In genomic region chr13:59931621-59932020, GRCh38 we compare ENCODE assay signal across 12 cellular contexts.
"Had no signal": no experiment of that assay in that cellular context is flagged by ENCODE, and none has a peak within 500 bp of the region (broad histone marks: within the 10 kb centered on the region; RNA-seq: fewer than 3 reads in every experiment).

No MANE protein-coding gene starts in this region.

- DNase-seq: activated CD4-positive, CD25-positive, alpha-beta regulatory T cell treated with anti-CD3 and anti-CD28 coated beads, Interleukin-2, amount 50 U/mL, for 72 hours; activated naive CD4-positive, alpha-beta T cell; activated T-cell treated with anti-CD3 and anti-CD28 coated beads for 4 hours; anterior cingulate cortex; dermis blood vessel endothelial cell; effector memory CD8-positive, alpha-beta T cell; heart right ventricle; lower lobe of right lung; nephron progenitor cell; occipital lobe; stimulated activated CD4-positive, alpha-beta T cell treated with anti-CD3 and anti-CD28 coated beads, Interleukin-2, amount 100 ng/mL, for 48 hours had no signal

- H3K27me3 ChIP-seq: gastroesophageal sphincter, heart right ventricle had no signal

- H3K4me3 ChIP-seq: gastroesophageal sphincter, heart right ventricle, lower lobe of right lung had no signal

- H3K27ac ChIP-seq: gastroesophageal sphincter, heart right ventricle, lower lobe of right lung had no signal

- H3K4me1 ChIP-seq: gastroesophageal sphincter, heart right ventricle, lower lobe of right lung had no signal

- H3K36me3 ChIP-seq: gastroesophageal sphincter, heart right ventricle, lower lobe of right lung had no signal
